19 cellular contexts compared by ENCODE assay signal in the genomic region with DNA sequence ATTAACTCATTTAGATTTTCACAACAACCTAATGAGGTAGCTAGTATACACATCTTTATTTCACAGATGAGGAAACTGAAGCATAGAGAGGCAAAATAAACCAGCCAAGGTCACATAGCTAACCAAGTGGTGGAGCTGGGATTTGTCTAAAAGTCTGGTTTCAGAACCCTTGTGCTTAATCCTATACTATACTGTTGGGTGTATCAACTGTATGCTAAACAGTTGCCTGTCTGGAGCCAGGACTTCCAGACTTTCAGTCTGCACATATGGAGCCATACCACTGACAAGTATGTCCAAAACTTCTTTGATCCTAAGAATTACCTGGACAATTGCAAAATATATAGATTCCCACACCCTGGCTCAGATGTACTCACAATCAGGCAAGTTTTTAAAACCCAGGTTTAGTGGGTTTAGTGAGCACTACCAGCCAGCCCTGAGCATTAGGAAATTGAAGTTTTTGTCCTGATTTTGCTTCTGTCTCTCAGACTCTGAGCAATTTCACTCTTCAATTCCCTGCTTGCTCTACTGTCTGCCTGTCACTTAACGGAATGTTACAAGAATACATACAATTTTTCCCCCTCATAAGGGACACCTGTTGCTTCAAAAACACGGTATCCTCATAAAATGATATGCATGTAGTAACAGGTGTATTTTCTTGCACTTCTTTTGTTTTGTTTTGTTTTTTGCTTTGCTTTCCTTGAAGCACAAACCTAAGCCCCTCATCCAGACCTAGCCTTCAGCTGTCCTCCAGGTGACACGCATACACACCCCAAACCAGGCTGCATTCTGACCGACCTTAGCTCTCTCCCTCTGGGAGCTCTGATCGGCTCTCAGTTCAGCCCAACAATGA. TPM values are rescaled to one million over a fixed set of nuclear protein-coding genes. Genes with fewer than 3 reads are reported as not detected.
DNase-seq lines count a peak whose midpoint lies in the region; ATAC-seq and TF ChIP-seq lines count a peak whose summit lies in the region.
"Had no signal": no experiment of that assay in that cellular context is flagged by ENCODE, and none has a peak within 500 bp of the region (broad histone marks: within the 10 kb centered on the region; RNA-seq: fewer than 3 reads in every experiment).

No MANE protein-coding gene starts in this region.

- H3K27me3 Mint-ChIP-seq in mesothelial cell of epicardium (ENCODE audit: low read depth): peaks cover 28% of the 10 kb centered on the region
- peaks cover 44% of the 10 kb centered on the region for H3K27me3 Mint-ChIP-seq in type B pancreatic cell

- peak in 2 of 8 donors; percentile 27 to 37 for ATAC-seq in heart right ventricle
- ATAC-seq: activated CD8-positive, alpha-beta memory T cell treated with anti-CD3 and anti-CD28 coated beads, Interleukin-2, amount 10 ng/mL, durations not matched to agents 7 days and 5 days had no signal

- H3K4me1 Mint-ChIP-seq in mesothelial cell of epicardium (peaks cover 15% of the 10 kb centered on the region), type B pancreatic cell (ENCODE audit: unreplicated experiment) (peaks cover 34% of the 10 kb centered on the region)

- no peaks in the 10 kb centered on the region for H3K9me3 Mint-ChIP-seq in mesothelial cell of epicardium
- H3K9me3 Mint-ChIP-seq in type B pancreatic cell: no peaks in the 10 kb centered on the region
- H3K9me3 Mint-ChIP-seq: naive B cell had no signal

- peak overlapping the region; percentile 70 for H3K27ac Mint-ChIP-seq in mesothelial cell of epicardium
- H3K27ac Mint-ChIP-seq in type B pancreatic cell: peak overlapping the region; percentile 61
- H3K27ac Mint-ChIP-seq: activated CD8-positive, alpha-beta memory T cell treated with anti-CD3 and anti-CD28 coated beads, Interleukin-2, amount 10 ng/mL, durations not matched to agents 7 days and 5 days; activated naive CD8-positive, alpha-beta T cell had no signal

- DNase-seq in heart right ventricle (no peak), right atrium auricular region (ENCODE audit: low spot score) (no peak), mesothelial cell of epicardium (ENCODE audit: low spot score in 2 of 2, unreplicated experiment in 2 of 2) (no peak), type B pancreatic cell (ENCODE audit: extremely low spot score, unreplicated experiment) (no peak), cerebellar nuclear complex (lab: John Stamatoyannopoulos, UW) (no peak), AG08395 (ENCODE audit: low spot score) (no peak), HT-29 (ENCODE audit: low spot score) (no peak)
- DNase-seq: ACHN; activated CD8-positive, alpha-beta memory T cell treated with anti-CD3 and anti-CD28 coated beads, Interleukin-2, amount 10 ng/mL, durations not matched to agents 7 days and 5 days; COR-L47; naive B cell; NCI-H1694 treated with DMSO at 0.1 percent for 48 hours; SHP77 treated with DMSO at 0.1 percent for 48 hours; stimulated activated CD4-positive, alpha-beta T cell treated with anti-CD3 and anti-CD28 coated beads, Interleukin-12 subunit alpha, Interleukin-12 subunit beta, amount 100 ng/mL, for 4 hours; transverse colon had no signal

- H3K4me3 Mint-ChIP-seq in mesothelial cell of epicardium (peak overlapping the region; percentile 84), type B pancreatic cell (peak overlapping the region; percentile 84)
- H3K4me3 Mint-ChIP-seq: activated CD8-positive, alpha-beta memory T cell treated with anti-CD3 and anti-CD28 coated beads, Interleukin-2, amount 10 ng/mL, durations not matched to agents 7 days and 5 days; activated naive CD8-positive, alpha-beta T cell had no signal

- H3K4me3 ChIP-seq in heart right ventricle (peak overlapping the region in 7 of 10 donors; percentile 5 to 47 (median 42)), right atrium auricular region (no peak overlapping the region), ectodermal cell (ENCODE audit: insufficient read depth, low read depth, low read length) (peak overlapping the region; percentile 78)

- peaks cover 0 to 14% (median 6%) of the 10 kb centered on the region in 9 donors for H3K4me1 ChIP-seq in heart right ventricle
- peaks cover 0 to 10% of the 10 kb centered on the region in 2 donors for H3K4me1 ChIP-seq in right atrium auricular region
- peaks cover 41% of the 10 kb centered on the region for H3K4me1 ChIP-seq in ectodermal cell (ENCODE audit: control insufficient read depth, insufficient read depth, low read length)

- no peaks in the 10 kb centered on the region for H3K9me3 ChIP-seq in heart right ventricle
- H3K9me3 ChIP-seq in right atrium auricular region: no peaks in the 10 kb centered on the region
- H3K9me3 ChIP-seq in ectodermal cell (ENCODE audit: control insufficient read depth, low read length): no peaks in the 10 kb centered on the region
- H3K9me3 ChIP-seq: transverse colon had no signal

- H3K27ac ChIP-seq in heart right ventricle: no peak overlapping the region
- H3K27ac ChIP-seq in right atrium auricular region: no peak overlapping the region
- peak overlapping the region; percentile 99 for H3K27ac ChIP-seq in ectodermal cell (ENCODE audit: insufficient read depth, low read depth, low read length, poor library complexity, severe bottlenecking)
- H3K27ac ChIP-seq: transverse colon had no signal

- WGBS in heart right ventricle, 2 donors: 24 to 30% methylated on average over 5 of the region's 5 CpGs
- 1 to 3% methylated on average over 4 to 5 of the region's 5 CpGs for WGBS in ectodermal cell, 2 experiments

- intact Hi-C loops in heart right ventricle (cut with DNase I): no loop called here

- H3K36me3 ChIP-seq in heart right ventricle (no peaks in the 10 kb centered on the region), right atrium auricular region (no peaks in the 10 kb centered on the region), ectodermal cell (ENCODE audit: control insufficient read depth, insufficient read depth, low read length) (no peaks in the 10 kb centered on the region)
- H3K36me3 ChIP-seq: transverse colon had no signal

- H3K27me3 ChIP-seq in heart right ventricle (peaks cover 0 to 87% (median 70%) of the 10 kb centered on the region in 7 donors), right atrium auricular region (peaks cover 3 to 15% of the 10 kb centered on the region in 2 donors), ectodermal cell (ENCODE audit: control insufficient read depth, insufficient read depth, low read length, poor library complexity, severe bottlenecking) (no peaks in the 10 kb centered on the region)

- H3K36me3 Mint-ChIP-seq in mesothelial cell of epicardium (no peaks in the 10 kb centered on the region), type B pancreatic cell (no peaks in the 10 kb centered on the region)
- H3K36me3 Mint-ChIP-seq: activated CD8-positive, alpha-beta memory T cell treated with anti-CD3 and anti-CD28 coated beads, Interleukin-2, amount 10 ng/mL, durations not matched to agents 7 days and 5 days; activated naive CD8-positive, alpha-beta T cell had no signal

- TF ChIP-seq CTCF in heart right ventricle (IDR thresholded peaks at IDR 0.05): no peak
- TF ChIP-seq CTCF in right atrium auricular region (IDR thresholded peaks at IDR 0.05): no peak
- no peak for TF ChIP-seq CTCF in mesothelial cell of epicardium (IDR thresholded peaks at IDR 0.05; ENCODE audit: unreplicated experiment)
- TF ChIP-seq CTCF in type B pancreatic cell (conservative IDR thresholded peaks at IDR 0.05): no peak

RNA-seq across cellular contexts. Expression of a gene that starts 9.6 kb away (rescaled TPM):
- total RNA-seq in heart right ventricle (1 to 10 TPM; 2.5 to 6.6 (median 4.3) TPM), right atrium auricular region (10 to 100 TPM in 1 of 2 donors, 1 to 10 TPM in 1; 4.9 to 15.7 TPM), mesothelial cell of epicardium (44.6 to 45.2 TPM (median 45.2 TPM) in 3 replicates), type B pancreatic cell (ENCODE audit: low replicate concordance) (16.2 and 75.8 TPM in 2 replicates)
- 1 to 10 TPM; 1.1 to 1.3 TPM for polyA plus RNA-seq in heart right ventricle
- polyA plus RNA-seq in ectodermal cell (2013, experiment 1 of 4): 259 TPM
- polyA plus RNA-seq in ectodermal cell (2013, experiment 2 of 4): 325 TPM
- polyA plus RNA-seq in ectodermal cell (2013, experiment 3 of 4): 247 TPM
- 284 TPM for polyA plus RNA-seq in ectodermal cell (2013, experiment 4 of 4)
- 0.05 TPM in 1 of 2 replicates, not detected in the other for total RNA-seq in HT-29 (2014; rRNA removed; shearing (Covaris generic))

RNA-seq across cellular contexts. Expression of a gene that starts 24.6 kb away (rescaled TPM):
- total RNA-seq in heart right ventricle: 10 to 100 TPM; 21.0 to 30.3 (median 24.0) TPM
- polyA plus RNA-seq in heart right ventricle: 10 to 100 TPM; 22.9 to 46.7 TPM
- total RNA-seq in right atrium auricular region: 10 to 100 TPM; 25.1 to 27.4 TPM
- 108 TPM for polyA plus RNA-seq in ectodermal cell (2013, experiment 1 of 4)
- polyA plus RNA-seq in ectodermal cell (2013, experiment 2 of 4): 97.3 TPM
- polyA plus RNA-seq in ectodermal cell (2013, experiment 3 of 4): 71.6 TPM
- 80.0 TPM for polyA plus RNA-seq in ectodermal cell (2013, experiment 4 of 4)
- 68.1 to 74.4 TPM (median 69.0 TPM) in 3 replicates for total RNA-seq in mesothelial cell of epicardium
- 50.2 and 68.6 TPM in 2 replicates for total RNA-seq in type B pancreatic cell (ENCODE audit: low replicate concordance)
- total RNA-seq in HT-29 (2014; rRNA removed; shearing (Covaris generic)): 39.7 and 41.0 TPM in 2 replicates

RNA-seq across cellular contexts. Expression of a gene that starts 44.1 kb away (rescaled TPM):
- total RNA-seq in heart right ventricle (not detected), right atrium auricular region (not detected), mesothelial cell of epicardium (not detected in 3 replicates), type B pancreatic cell (ENCODE audit: low replicate concordance) (not detected in 2 replicates)
- polyA plus RNA-seq in heart right ventricle: not detected
- not detected for polyA plus RNA-seq in ectodermal cell (2013, experiment 1 of 4)
- not detected for polyA plus RNA-seq in ectodermal cell (2013, experiment 2 of 4)
- not detected for polyA plus RNA-seq in ectodermal cell (2013, experiment 3 of 4)
- not detected for polyA plus RNA-seq in ectodermal cell (2013, experiment 4 of 4)
- total RNA-seq in HT-29 (2014; rRNA removed; shearing (Covaris generic)): not detected in 2 replicates
- total RNA-seq: activated CD8-positive, alpha-beta memory T cell treated with anti-CD3 and anti-CD28 coated beads, Interleukin-2, amount 10 ng/mL, durations not matched to agents 7 days and 5 days; cerebellum; fibroblast of lung; transverse colon had no signal
- polyA plus RNA-seq: fibroblast of lung had no signal

RNA-seq across cellular contexts. Expression of a gene that starts 58.8 kb away (rescaled TPM):
- total RNA-seq in heart right ventricle: 100 to 1,000 TPM in 2 of 10 donors, 10 to 100 TPM in 8; 74.4 to 104 (median 94.3) TPM
- 10 to 100 TPM; 14.9 to 33.0 TPM for polyA plus RNA-seq in heart right ventricle
- 10 to 100 TPM; 40.2 to 40.3 TPM for total RNA-seq in right atrium auricular region
- 57.3 TPM for polyA plus RNA-seq in ectodermal cell (2013, experiment 1 of 4)
- polyA plus RNA-seq in ectodermal cell (2013, experiment 2 of 4): 57.2 TPM
- 33.6 TPM for polyA plus RNA-seq in ectodermal cell (2013, experiment 3 of 4)
- polyA plus RNA-seq in ectodermal cell (2013, experiment 4 of 4): 40.0 TPM
- total RNA-seq in mesothelial cell of epicardium: 61.1 to 66.3 TPM (median 62.4 TPM) in 3 replicates
- 73.8 and 75.4 TPM in 2 replicates for total RNA-seq in type B pancreatic cell (ENCODE audit: low replicate concordance)
- total RNA-seq in HT-29 (2014; rRNA removed; shearing (Covaris generic)): 16.0 and 20.3 TPM in 2 replicates

RNA-seq across cellular contexts. Expression of a gene that starts 59.0 kb away (rescaled TPM):
- total RNA-seq in heart right ventricle (10 to 100 TPM; 14.8 to 25.8 (median 18.4) TPM), right atrium auricular region (10 to 100 TPM; 11.8 to 22.2 TPM), mesothelial cell of epicardium (38.5 to 44.1 TPM (median 39.5 TPM) in 3 replicates), type B pancreatic cell (ENCODE audit: low replicate concordance) (20.7 and 29.4 TPM in 2 replicates)
- 10 to 100 TPM in 1 of 2 donors, 1 to 10 TPM in 1; 7.1 to 11.0 TPM for polyA plus RNA-seq in heart right ventricle
- polyA plus RNA-seq in ectodermal cell (2013, experiment 1 of 4): 34.7 TPM
- polyA plus RNA-seq in ectodermal cell (2013, experiment 2 of 4): 35.5 TPM
- polyA plus RNA-seq in ectodermal cell (2013, experiment 3 of 4): 25.7 TPM
- polyA plus RNA-seq in ectodermal cell (2013, experiment 4 of 4): 28.2 TPM
- total RNA-seq in HT-29 (2014; rRNA removed; shearing (Covaris generic)): 4.4 and 6.4 TPM in 2 replicates

Comparison
In these comparisons a context has a peak if more than half of its experiments do, and no peak if none do; other contexts are left out.
1. H3K4me3 ChIP-seq: peak in heart right ventricle (7 of 10) and ectodermal cell (single experiment); none in right atrium auricular region (0 of 2).